ENCODE assay signal across 8 cellular contexts in the genomic region with DNA sequence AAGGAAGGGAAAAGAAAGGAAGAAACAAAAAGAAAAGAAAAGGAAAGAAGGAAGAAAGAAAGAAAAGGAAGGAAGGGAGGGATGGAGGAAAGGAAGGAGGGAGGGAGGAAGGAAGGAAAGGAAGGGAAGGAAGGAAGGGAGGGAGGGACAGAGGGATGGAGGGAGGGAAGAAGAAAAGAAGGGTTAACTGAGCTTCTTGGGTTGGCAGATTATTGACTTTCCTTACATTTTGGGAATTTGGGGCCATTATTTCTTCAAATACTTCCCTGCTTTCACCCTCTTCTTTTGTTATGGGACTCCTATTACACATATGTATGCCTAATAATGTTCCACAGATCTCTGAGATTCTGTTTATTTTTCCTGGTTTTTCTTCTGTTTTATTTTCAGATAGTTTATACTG.
"Had no signal": no experiment of that assay in that cellular context is flagged by ENCODE, and none has a peak within 500 bp of the region (broad histone marks: within the 10 kb centered on the region; RNA-seq: fewer than 3 reads in every experiment).

No MANE protein-coding gene starts in this region.

- ATAC-seq: GM12878 had no signal

- H3K4me3 ChIP-seq: GM12878 had no signal

- FAIRE-seq: G401.6, GM12878, GM12891, GM12892, GM18507, GM19239 had no signal

- DNase-seq: GDM1, GF-D8 had no signal
